22 cellular contexts compared by ENCODE assay signal in genomic region chr14:90804776-90805391, GRCh38.
"Had no signal": no experiment of that assay in that cellular context is flagged by ENCODE, and none has a peak within 500 bp of the region (broad histone marks: within the 10 kb centered on the region; RNA-seq: fewer than 3 reads in every experiment).

No MANE protein-coding gene starts in this region.

- ATAC-seq: activated CD8-positive, alpha-beta T cell treated with anti-CD3 and anti-CD28 coated beads for 36 hours; effector memory CD8-positive, alpha-beta T cell; left lung; right cardiac atrium; T-helper 17 cell; WTC11 had no signal

- H3K27ac Mint-ChIP-seq: activated CD8-positive, alpha-beta T cell treated with anti-CD3 and anti-CD28 coated beads for 36 hours; activated naive CD8-positive, alpha-beta T cell treated with anti-CD3 and anti-CD28 coated beads, Interleukin-2, amount 10 ng/mL, durations not matched to agents 7 days and 5 days; effector memory CD8-positive, alpha-beta T cell had no signal

- H3K27me3 ChIP-seq: hepatocyte, left lung, suprapubic skin had no signal

- FAIRE-seq: keratinocyte, small intestine had no signal

- H3K27me3 Mint-ChIP-seq: activated CD8-positive, alpha-beta T cell treated with anti-CD3 and anti-CD28 coated beads for 36 hours; T-helper 17 cell had no signal

- H3K9me3 Mint-ChIP-seq: activated CD8-positive, alpha-beta T cell treated with anti-CD3 and anti-CD28 coated beads for 36 hours; effector memory CD8-positive, alpha-beta T cell; nephron; WTC11 had no signal

- DNase-seq: activated CD4-positive, alpha-beta T cell treated with anti-CD3 and anti-CD28 coated beads for 4 hours; activated CD8-positive, alpha-beta T cell treated with anti-CD3 and anti-CD28 coated beads for 36 hours; activated gamma-delta T cell; activated naive CD8-positive, alpha-beta T cell treated with anti-CD3 and anti-CD28 coated beads, Interleukin-2, amount 10 ng/mL, durations not matched to agents 7 days and 5 days; activated T-cell treated with anti-CD3 and anti-CD28 coated beads, Interleukin-2, amount 50 U/mL, for 48 hours; anterior cingulate cortex; dermis blood vessel endothelial cell; effector memory CD8-positive, alpha-beta T cell; left lung; occipital lobe; right cardiac atrium; small intestine; stimulated activated CD4-positive, alpha-beta T cell treated with anti-CD3 and anti-CD28 coated beads, Interleukin-4, amount 100 ng/mL, for 4 hours; stimulated activated CD8-positive, alpha-beta memory T cell treated with anti-CD3 and anti-CD28 coated beads, Interleukin-4, amount 100 ng/mL, for 48 hours; stimulated activated naive CD4-positive, alpha-beta T cell treated with Interleukin-2 at 50 U/mL for 16 hours; T-helper 17 cell had no signal

- H3K27ac ChIP-seq: hepatocyte, prostate gland, suprapubic skin had no signal

- H3K9me3 ChIP-seq: left lung, prostate gland, suprapubic skin had no signal

- H3K4me1 ChIP-seq: prostate gland had no signal

- H3K4me3 Mint-ChIP-seq: activated CD8-positive, alpha-beta T cell treated with anti-CD3 and anti-CD28 coated beads for 36 hours; activated naive CD8-positive, alpha-beta T cell treated with anti-CD3 and anti-CD28 coated beads, Interleukin-2, amount 10 ng/mL, durations not matched to agents 7 days and 5 days; effector memory CD8-positive, alpha-beta T cell; nephron; T-helper 17 cell; WTC11 had no signal

- H3K4me3 ChIP-seq: hepatocyte, left lung, prostate gland, suprapubic skin had no signal

- H3K36me3 Mint-ChIP-seq: WTC11 had no signal

- H3K36me3 ChIP-seq: left lung, prostate gland, suprapubic skin had no signal
